In genomic region chr6:138428943-138429616, GRCh38 we compare ENCODE assay signal across 7 cellular contexts.
DNase-seq lines count a peak whose midpoint lies in the region; ATAC-seq and TF ChIP-seq lines count a peak whose summit lies in the region.

No MANE protein-coding gene starts in this region.

- peak; percentile 37 for TF ChIP-seq CTCF in GM10248 (IDR thresholded peaks at IDR 0.05; ENCODE audit: control extremely low read depth, extremely low read depth, low read depth, missing control alignments)
- peak; percentile 82 for TF ChIP-seq CTCF in Loucy (conservative IDR thresholded peaks at IDR 0.05; ENCODE audit: low read length)
- TF ChIP-seq CTCF in fibroblast of pulmonary artery (IDR thresholded peaks at IDR 0.05; ENCODE audit: low read length, missing control alignments) = peak; percentile 67
- peak; percentile 38 for TF ChIP-seq CTCF in neutrophil (IDR thresholded peaks at IDR 0.05)

- no peaks in the 10 kb centered on the region for H3F3A ChIP-seq in Loucy (ENCODE audit: low read depth)

- H3K4me3 ChIP-seq in Loucy (ENCODE audit: low read length, poor library complexity, severe bottlenecking) (no peak overlapping the region), fibroblast of pulmonary artery (replicated peaks; ENCODE audit: low read depth, low read length) (no peak overlapping the region), neutrophil (ENCODE audit: low read depth in 1 of 2, low read length in 1 of 2) (no peak overlapping the region)

- H3K9me2 ChIP-seq in Loucy (replicated peaks; ENCODE audit: low read depth, low read length) = no peaks in the 10 kb centered on the region

- H3K36me3 ChIP-seq in Loucy (ENCODE audit: insufficient read depth, low read length) (no peaks in the 10 kb centered on the region), neutrophil (no peaks in the 10 kb centered on the region)

- peak; percentile 56 for DNase-seq in GM10248 (ENCODE audit: extremely low spot score)
- DNase-seq in SKM-1 treated with dmso at 0.1 percent for 144 hours (lab: John Stamatoyannopoulos, UW; ENCODE audit: unreplicated experiment) = peak; percentile 41
- peak; percentile 84 for DNase-seq in fibroblast of pulmonary artery (ENCODE audit: low read depth)

- ATAC-seq in HG03354 (IDR thresholded peaks at IDR 0.05; ENCODE audit: poor library complexity, severe bottlenecking, unreplicated experiment) (no peak), GM21515 (IDR thresholded peaks at IDR 0.05; ENCODE audit: unreplicated experiment) (no peak)

- H4K20me1 ChIP-seq in Loucy (ENCODE audit: insufficient read depth, low read length, poor library complexity, severe bottlenecking) = no peaks in the 10 kb centered on the region

- H3K27me3 ChIP-seq in Loucy (ENCODE audit: insufficient read depth, low read length, poor library complexity, severe bottlenecking) (no peaks in the 10 kb centered on the region), neutrophil (no peaks in the 10 kb centered on the region)

- no peak overlapping the region for H2AFZ ChIP-seq in Loucy (ENCODE audit: low read length)

- H3K9me3 ChIP-seq in Loucy (ENCODE audit: insufficient read depth, low read depth, low read length) (no peaks in the 10 kb centered on the region), neutrophil (no peaks in the 10 kb centered on the region)

- no peak overlapping the region for H3K27ac ChIP-seq in neutrophil

- H3K79me2 ChIP-seq in Loucy (ENCODE audit: insufficient read depth, low read length) = no peaks in the 10 kb centered on the region

- no peak overlapping the region for H3K9ac ChIP-seq in Loucy (ENCODE audit: low read depth, low read length, poor library complexity, severe bottlenecking)

- no peaks in the 10 kb centered on the region for H3K4me1 ChIP-seq in Loucy (ENCODE audit: insufficient read depth, low read length, poor library complexity, severe bottlenecking)
- peaks cover 14 to 17% of the 10 kb centered on the region in 2 experiments for H3K4me1 ChIP-seq in neutrophil (ENCODE audit: control insufficient read depth in 1 of 2, insufficient read depth in 1 of 2, low read depth in 1 of 2, low read length in 1 of 2)

- CTCF ChIA-PET in GM10248 (lab: Yijun Ruan, JAX) = interaction anchor here (0.7 to 7.6 kb wide), 20 partner anchors 11 to 314 kb away, joined by 3 to 93 read pairs (median 6); partner anchors contain the start of gene HEBP2

- POLR2A ChIA-PET in GM10248 (lab: Yijun Ruan, JAX) = no interaction called here

- H3K4me2 ChIP-seq in Loucy (ENCODE audit: low read depth, low read length, poor library complexity, severe bottlenecking) = no peak overlapping the region
